Comparison of ENCODE assay signal across 16 cellular contexts in the genomic region with DNA sequence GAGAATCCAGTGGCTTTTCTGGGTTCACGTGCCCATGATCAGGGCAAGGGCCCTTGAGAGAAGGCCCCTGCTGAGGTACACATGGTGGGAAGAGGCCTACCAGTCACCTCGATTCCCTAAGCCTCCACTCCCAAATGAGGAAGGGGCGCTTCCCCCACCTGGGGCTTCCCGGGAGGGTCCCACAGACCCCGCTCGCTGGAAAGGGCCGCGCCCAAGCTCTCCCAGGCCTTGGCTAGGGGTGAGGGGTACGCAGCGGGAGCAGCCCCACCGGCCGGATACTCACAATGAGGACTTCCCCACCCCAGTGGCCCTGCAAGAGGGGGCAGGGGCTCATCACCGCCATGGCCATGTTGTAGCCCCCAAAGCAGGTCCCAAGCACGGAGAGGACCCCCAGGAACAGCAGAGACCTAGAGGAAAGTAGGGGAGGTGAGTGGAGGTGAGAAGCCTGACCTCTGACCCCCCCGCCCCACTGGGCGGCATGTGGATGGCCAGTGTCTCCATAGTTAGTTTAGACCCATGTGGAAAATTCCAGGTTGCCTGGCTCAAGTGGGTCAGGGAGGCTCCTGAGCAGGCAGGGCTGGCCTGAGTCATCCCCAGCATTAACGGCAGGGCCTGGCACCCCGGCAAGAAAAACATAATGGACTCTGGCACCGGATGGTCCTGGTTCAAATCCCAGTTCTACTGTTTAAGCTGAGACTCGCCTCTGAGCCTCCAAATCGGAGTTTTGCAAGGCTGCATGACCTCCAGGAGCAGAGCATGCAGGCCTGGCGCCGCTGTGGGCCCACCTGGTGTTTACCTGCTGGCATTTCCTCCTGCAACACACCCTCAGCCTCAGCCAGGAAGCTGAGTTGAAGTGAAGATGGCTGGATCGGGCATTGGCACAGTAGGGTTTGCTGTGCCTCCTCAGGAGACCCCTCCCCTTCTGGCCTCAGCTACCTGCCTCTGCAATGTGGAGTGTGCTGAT. TPM values are rescaled to one million over a fixed set of nuclear protein-coding genes. Genes with fewer than 3 reads are reported as not detected.
"Had no signal": no experiment of that assay in that cellular context is flagged by ENCODE, and none has a peak within 500 bp of the region (broad histone marks: within the 10 kb centered on the region; RNA-seq: fewer than 3 reads in every experiment).

No MANE protein-coding gene starts in this region.

- H3K4me3 ChIP-seq: breast epithelium, lung, psoas muscle, tibial artery had no signal

- H3K36me3 ChIP-seq: breast epithelium had no signal

- H3K27ac Mint-ChIP-seq: activated naive CD4-positive, alpha-beta T cell treated with anti-CD3 and anti-CD28 coated beads, Interleukin-2, amount 50 U/mL, for 24 hours; mesothelial cell of epicardium had no signal

- H3K36me3 Mint-ChIP-seq: activated naive CD4-positive, alpha-beta T cell treated with anti-CD3 and anti-CD28 coated beads, Interleukin-2, amount 50 U/mL, for 24 hours; mesothelial cell of epicardium had no signal

- H3K4me1 Mint-ChIP-seq: mesothelial cell of epicardium had no signal

- H3K4me1 ChIP-seq: breast epithelium, psoas muscle, tibial artery had no signal

- H3K27ac ChIP-seq: breast epithelium, psoas muscle, tibial artery had no signal

- ATAC-seq: activated CD4-positive, CD25-positive, alpha-beta regulatory T cell treated with anti-CD3 and anti-CD28 coated beads, Interleukin-2, amount 50 U/mL, for 24 hours had no signal

- DNase-seq: activated gamma-delta T cell; effector CD4-positive, alpha-beta T cell; left cardiac atrium; psoas muscle; stimulated activated naive CD4-positive, alpha-beta T cell treated with Interleukin-2 at 50 U/mL for 16 hours had no signal

- H3K9me3 ChIP-seq: breast epithelium, psoas muscle, tibial artery had no signal

- H3K4me3 Mint-ChIP-seq: activated naive CD4-positive, alpha-beta T cell treated with anti-CD3 and anti-CD28 coated beads, Interleukin-2, amount 50 U/mL, for 24 hours; mesothelial cell of epicardium had no signal

- H3K9me3 Mint-ChIP-seq: activated naive CD4-positive, alpha-beta T cell treated with anti-CD3 and anti-CD28 coated beads, Interleukin-2, amount 50 U/mL, for 24 hours; mesothelial cell of epicardium had no signal

RNA-seq across cellular contexts. Expression of a gene that starts 6.6 kb away (rescaled TPM):
- total RNA-seq: activated CD8-positive, alpha-beta memory T cell treated with anti-CD3 and anti-CD28 coated beads for 36 hours; osteocyte; skeletal muscle tissue; T-helper 1 cell treated with Interleukin-12 subunit alpha and Interleukin-12 subunit beta and Interleukin-4 antibody, amounts not matched to agents 30 ng/mL and 1 ng/mL, for 36 hours had no signal
- polyA plus RNA-seq: neural cell had no signal
